Comparison of ENCODE assay signal across 1 cellular context in genomic region chr1:186987769-186988168, GRCh38.
TF ChIP-seq lines count a peak whose summit lies in the region.

No MANE protein-coding gene starts in this region.

TF ChIP-seq in HCT116, 20 proteins besides CTCF, POLR2A, EP300 and RAD21 (continued from another document):
- TF ChIP-seq REST (IDR thresholded peaks at IDR 0.05; ENCODE audit: low read depth) (no peak), SIN3A (IDR thresholded peaks at IDR 0.05; ENCODE audit: low read depth) (no peak), ATF3 (IDR thresholded peaks at IDR 0.05) (no peak), ZNF274 (IDR thresholded peaks at IDR 0.05; ENCODE audit: low read depth, low read length) (no peak), ZBTB33 (IDR thresholded peaks at IDR 0.05; ENCODE audit: extremely low read depth, insufficient replicate concordance, low read length) (no peak)
